ENCODE assay signal across 18 cellular contexts in the genomic region with DNA sequence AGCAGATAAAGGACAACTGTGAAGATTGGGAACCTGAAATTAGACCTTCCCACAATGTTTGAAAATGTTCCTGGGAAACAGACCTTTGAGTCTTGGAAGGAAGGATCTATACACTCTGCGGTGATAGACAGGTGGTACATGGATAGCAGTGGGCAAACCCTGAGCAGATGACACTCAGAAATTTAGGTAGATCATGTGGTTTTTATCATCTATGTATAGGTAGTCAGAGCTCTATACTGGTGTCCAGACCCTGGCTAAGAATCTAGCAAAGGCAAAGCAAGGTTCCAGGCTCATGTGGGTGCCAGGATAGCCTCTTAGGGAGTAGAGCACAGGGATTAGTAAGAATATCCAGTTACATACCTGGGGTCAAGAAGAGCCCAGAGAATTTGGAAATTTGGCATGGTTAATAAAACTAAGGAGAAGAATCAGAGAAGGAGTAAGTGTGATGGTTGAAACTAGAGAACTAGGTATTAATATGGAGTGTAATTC.
DNase-seq lines count a peak whose midpoint lies in the region; ATAC-seq and TF ChIP-seq lines count a peak whose summit lies in the region.
"Had no signal": no experiment of that assay in that cellular context is flagged by ENCODE, and none has a peak within 500 bp of the region (broad histone marks: within the 10 kb centered on the region; RNA-seq: fewer than 3 reads in every experiment).

No MANE protein-coding gene starts in this region.

- peak overlapping the region; percentile 83 for H3K27ac Mint-ChIP-seq in activated T-helper 17 cell treated with anti-CD3 and anti-CD28 coated beads, Interleukin-2, amount 50 U/mL, for 72 hours
- H3K27ac Mint-ChIP-seq: activated naive CD4-positive, alpha-beta T cell treated with anti-CD3 and anti-CD28 coated beads for 36 hours had no signal

- no peaks in the 10 kb centered on the region for H3K27me3 ChIP-seq in left ventricle myocardium inferior (ENCODE audit: low read depth)

- H3K27me3 Mint-ChIP-seq in activated T-helper 17 cell treated with anti-CD3 and anti-CD28 coated beads, Interleukin-2, amount 50 U/mL, for 72 hours = no peaks in the 10 kb centered on the region
- H3K27me3 Mint-ChIP-seq: naive B cell had no signal

- H3K4me1 Mint-ChIP-seq in activated T-helper 17 cell treated with anti-CD3 and anti-CD28 coated beads, Interleukin-2, amount 50 U/mL, for 72 hours = peaks cover 7% of the 10 kb centered on the region

- H3K36me3 ChIP-seq in left ventricle myocardium inferior = no peaks in the 10 kb centered on the region
- H3K36me3 ChIP-seq: SJCRH30 had no signal

- H3K27ac ChIP-seq in left ventricle myocardium inferior (replicated peaks) = no peak overlapping the region
- H3K27ac ChIP-seq: C4-2B, coronary artery, GM23248, SJCRH30, skin epidermis had no signal

- H3K9me3 ChIP-seq in left ventricle myocardium inferior (replicated peaks) = no peaks in the 10 kb centered on the region
- H3K9me3 ChIP-seq: SJCRH30 had no signal

- H3K9me3 Mint-ChIP-seq in activated T-helper 17 cell treated with anti-CD3 and anti-CD28 coated beads, Interleukin-2, amount 50 U/mL, for 72 hours = no peaks in the 10 kb centered on the region
- H3K9me3 Mint-ChIP-seq: activated naive CD4-positive, alpha-beta T cell treated with anti-CD3 and anti-CD28 coated beads for 36 hours had no signal

- ATAC-seq in GM18508 (IDR thresholded peaks at IDR 0.05; ENCODE audit: insufficient read depth, unreplicated experiment) (peak; percentile 18), GM19463 (IDR thresholded peaks at IDR 0.05; ENCODE audit: unreplicated experiment) (peak; percentile 48), HG03108 (IDR thresholded peaks at IDR 0.05; ENCODE audit: unreplicated experiment) (peak; percentile 23), GM18517 (IDR thresholded peaks at IDR 0.05; ENCODE audit: unreplicated experiment) (no peak)
- ATAC-seq in activated T-helper 17 cell treated with anti-CD3 and anti-CD28 coated beads, Interleukin-2, amount 50 U/mL, for 72 hours (replicated peaks) = no peak

- peak overlapping the region; percentile 65 for H3K4me3 Mint-ChIP-seq in activated T-helper 17 cell treated with anti-CD3 and anti-CD28 coated beads, Interleukin-2, amount 50 U/mL, for 72 hours
- H3K4me3 Mint-ChIP-seq: activated naive CD4-positive, alpha-beta T cell treated with anti-CD3 and anti-CD28 coated beads for 36 hours had no signal

- no peaks in the 10 kb centered on the region for H3K4me1 ChIP-seq in left ventricle myocardium inferior
- H3K4me1 ChIP-seq: SJCRH30 had no signal

- intact Hi-C loops in left ventricle myocardium inferior (cut with micrococcal nuclease) = no loop called here

- no peak for TF ChIP-seq CTCF in left ventricle myocardium inferior (IDR thresholded peaks at IDR 0.05; ENCODE audit: borderline replicate concordance)

- DNase-seq in left ventricle myocardium inferior (no peak), GM19240 (ENCODE audit: insufficient read length, low spot score) (no peak), NCI-H1930 (lab: John Stamatoyannopoulos, UW) (no peak)
- DNase-seq: activated CD4-positive, CD25-positive, alpha-beta regulatory T cell treated with anti-CD3 and anti-CD28 coated beads, Interleukin-2, amount 50 U/mL, for 72 hours; GM23248; NCI-H1092; NCI-H510A; SJCRH30 had no signal

- no peak overlapping the region for H3K4me3 ChIP-seq in left ventricle myocardium inferior
- H3K4me3 ChIP-seq: coronary artery, GM23248, SJCRH30, skin epidermis had no signal

- H3K36me3 Mint-ChIP-seq in activated T-helper 17 cell treated with anti-CD3 and anti-CD28 coated beads, Interleukin-2, amount 50 U/mL, for 72 hours (ENCODE audit: low read depth) = no peaks in the 10 kb centered on the region
- H3K36me3 Mint-ChIP-seq: naive B cell had no signal

Comparison
In these comparisons a context has a peak if more than half of its experiments do, and no peak if none do; other contexts are left out.
1. ATAC-seq: peak in GM18508 (single experiment), GM19463 (single experiment) and HG03108 (single experiment); none in activated T-helper 17 cell treated with anti-CD3 and anti-CD28 coated beads, Interleukin-2, amount 50 U/mL, for 72 hours (single experiment) and GM18517 (single experiment).